Comparison of ENCODE assay signal across 8 cellular contexts in the genomic region with DNA sequence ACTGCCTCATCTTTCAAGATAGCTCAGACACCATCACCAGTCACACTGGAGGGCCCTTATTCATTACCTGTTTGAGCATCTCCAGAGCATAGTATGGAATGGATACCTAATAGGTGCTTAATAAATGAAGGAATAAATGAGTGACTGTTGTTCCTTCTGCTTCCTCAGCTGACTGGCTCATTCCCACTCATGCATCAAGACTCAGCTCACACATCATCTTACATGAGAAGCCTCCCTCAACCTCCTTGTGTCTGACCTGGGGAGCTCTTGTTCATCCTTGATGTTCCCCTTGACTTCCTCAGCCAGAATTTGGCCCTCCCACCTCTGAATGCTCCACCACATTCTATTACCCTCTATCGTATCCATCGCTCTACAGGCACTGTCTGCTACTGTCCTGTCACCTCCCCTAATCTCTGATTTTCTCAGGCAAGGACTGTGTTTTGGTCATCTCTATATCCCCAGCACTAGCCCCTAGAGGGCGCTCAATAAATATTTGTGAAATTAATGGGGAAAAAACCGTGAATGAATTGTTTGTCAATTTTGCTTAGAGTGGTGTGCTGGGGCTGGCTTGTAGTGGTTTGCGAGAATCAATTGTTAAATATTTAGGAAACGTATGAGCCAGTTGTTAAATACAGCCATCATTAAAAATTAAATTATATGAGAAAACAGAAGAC.
A peak's percentile ranks its signal among the peaks of the same experiment; 100 is the strongest.
DNase-seq lines count a peak whose midpoint lies in the region; ATAC-seq and TF ChIP-seq lines count a peak whose summit lies in the region.

No MANE protein-coding gene starts in this region.

- H3K4me1 Mint-ChIP-seq in T-cell, result peaks cover 0 to 14% (median 0%) of the 10 kb centered on the region in 3 donors

- no peaks in the 10 kb centered on the region for H3K9me3 Mint-ChIP-seq in T-cell

- intact Hi-C loops in dorsolateral prefrontal cortex (cut with DNase I), result loop anchor here in 1 of 2 donors (10.0 kb wide), 1 partner anchor 276 kb away; a partner anchor contains a TSS

- no peak overlapping the region for H3K4me3 Mint-ChIP-seq in T-cell

- no peaks in the 10 kb centered on the region for H3K36me3 Mint-ChIP-seq in T-cell

- CTCF ChIA-PET in T-cell (lab: Charles Lee), result interaction anchor here in 1 of 2 donors (0.9 to 1.3 kb wide), 2 partner anchors 128 to 279 kb away, joined by 3 to 6 read pairs; no protein-coding TSS in a partner anchor

- peak; percentile 12 to 75 (median 59) for TF ChIP-seq CTCF in dorsolateral prefrontal cortex (IDR thresholded peaks at IDR 0.05 in 54 of 56, conservative IDR thresholded peaks at IDR 0.05 in 2 of 56; ENCODE audit: low read depth in 1 of 56, partially characterized antibody in 56 of 56)

- DNase-seq in NCI-H748 (lab: John Stamatoyannopoulos, UW; ENCODE audit: unreplicated experiment) (peak; percentile 39), NCI-H748 treated with DMSO at 0.1 percent for 48 hours (lab: John Stamatoyannopoulos, UW) (no peak), HT-29 (ENCODE audit: low spot score) (peak; percentile 68), T-cell (peak in 18 of 34 experiments; percentile 2 to 39 (median 24)), dorsolateral prefrontal cortex (peak in 1 of 10 donors; percentile 26), myocyte (ENCODE audit: low read depth) (peak; percentile 35)

- H3K27me3 ChIP-seq in dorsolateral prefrontal cortex, result peaks cover 0 to 89% (median 27%) of the 10 kb centered on the region in 45 donors

- H3K4me3 ChIP-seq in dorsolateral prefrontal cortex, result no peak overlapping the region

- POLR2A ChIA-PET in T-cell (lab: Charles Lee), result no interaction called here

- H3K27me3 Mint-ChIP-seq in T-cell, result peaks cover 3 to 15% of the 10 kb centered on the region in 2 donors

- H3K27ac Mint-ChIP-seq in T-cell, result no peak overlapping the region

- ATAC-seq in T-cell (replicated peaks in 1 of 4) (peak in 3 of 4 experiments; percentile 55 to 58 (median 57)), GM21381 (IDR thresholded peaks at IDR 0.05; ENCODE audit: unreplicated experiment) (no peak), HG02840 (IDR thresholded peaks at IDR 0.05; ENCODE audit: low FRiP score, unreplicated experiment) (no peak)

- no peak overlapping the region for H3K27ac ChIP-seq in dorsolateral prefrontal cortex

Comparison
In these comparisons a context has a peak if more than half of its experiments do, and no peak if none do; other contexts are left out.
1. ATAC-seq: peak in T-cell (3 of 4); none in GM21381 (single experiment) and HG02840 (single experiment).